In genomic region chr5:59790399-59791130, GRCh38 we compare ENCODE assay signal across 8 cellular contexts.
DNase-seq lines count a peak whose midpoint lies in the region; ATAC-seq and TF ChIP-seq lines count a peak whose summit lies in the region.

No MANE protein-coding gene starts in this region.

- no peaks in the 10 kb centered on the region for H3K36me3 Mint-ChIP-seq in naive thymus-derived CD4-positive, alpha-beta T cell

- CTCF ChIA-PET in naive thymus-derived CD4-positive, alpha-beta T cell (lab: Charles Lee): interaction anchor here (2.7 kb wide), 1 partner anchor 10 kb away, joined by 11 read pairs; no protein-coding TSS in a partner anchor

- no peaks in the 10 kb centered on the region for H3K36me3 ChIP-seq in naive thymus-derived CD4-positive, alpha-beta T cell (ENCODE audit: control insufficient read depth in 2 of 3, insufficient read depth in 3 of 3, low read length in 3 of 3)

- H3K27ac Mint-ChIP-seq in naive thymus-derived CD4-positive, alpha-beta T cell: peak overlapping the region in 6 of 9 donors; percentile 7 to 68 (median 25)

- no peaks in the 10 kb centered on the region for H3K9me3 Mint-ChIP-seq in naive thymus-derived CD4-positive, alpha-beta T cell

- H3K4me3 Mint-ChIP-seq in naive thymus-derived CD4-positive, alpha-beta T cell: peak overlapping the region in 7 of 10 donors; percentile 2 to 70 (median 25)

- no peak for TF ChIP-seq CTCF in VCaP (conservative IDR thresholded peaks at IDR 0.05)

- H3K27me3 ChIP-seq in naive thymus-derived CD4-positive, alpha-beta T cell (ENCODE audit: control insufficient read depth in 2 of 2, insufficient read depth in 2 of 2, low read length in 2 of 2): no peaks in the 10 kb centered on the region

- no peaks in the 10 kb centered on the region for H3K9me3 ChIP-seq in naive thymus-derived CD4-positive, alpha-beta T cell (ENCODE audit: control insufficient read depth in 2 of 3, low read length in 3 of 3)

- H3K27ac ChIP-seq in VCaP: peak overlapping the region; percentile 77
- H3K27ac ChIP-seq in naive thymus-derived CD4-positive, alpha-beta T cell (ENCODE audit: low read depth, low read length): no peak overlapping the region

- ATAC-seq in GM18502 (IDR thresholded peaks at IDR 0.05; ENCODE audit: poor library complexity, unreplicated experiment) (peak; percentile 85), HG02678 (IDR thresholded peaks at IDR 0.05; ENCODE audit: unreplicated experiment) (peak; percentile 51), HG03045 (IDR thresholded peaks at IDR 0.05; ENCODE audit: unreplicated experiment) (no peak)
- ATAC-seq in naive thymus-derived CD4-positive, alpha-beta T cell: peak; percentile 57

- no peak overlapping the region for H3K4me3 ChIP-seq in naive thymus-derived CD4-positive, alpha-beta T cell (ENCODE audit: low read length)

- peak in 3 of 9 donors; percentile 6 to 16 (median 11) for DNase-seq in naive thymus-derived CD4-positive, alpha-beta T cell
- DNase-seq in mesenteric fat pad (ENCODE audit: low spot score): no peak
- DNase-seq in iPS-NIHi11 (ENCODE audit: low spot score): no peak
- no peak for DNase-seq in hippocampal formation (lab: John Stamatoyannopoulos, UW)

- intact Hi-C loops in naive thymus-derived CD4-positive, alpha-beta T cell (cut with micrococcal nuclease): loop anchor here in 1 of 2 donors (2.0 kb wide), 1 partner anchor 22 kb away; no protein-coding TSS in a partner anchor

- H3K4me1 ChIP-seq in naive thymus-derived CD4-positive, alpha-beta T cell (ENCODE audit: control insufficient read depth in 2 of 2, insufficient read depth in 2 of 2, low read length in 2 of 2): no peaks in the 10 kb centered on the region

- POLR2A ChIA-PET in naive thymus-derived CD4-positive, alpha-beta T cell (lab: Charles Lee): no interaction called here

- H3K27me3 Mint-ChIP-seq in naive thymus-derived CD4-positive, alpha-beta T cell: peaks cover 5 to 24% (median 13%) of the 10 kb centered on the region in 5 donors

- H3K4me1 Mint-ChIP-seq in naive thymus-derived CD4-positive, alpha-beta T cell: peaks cover 0 to 19% (median 2%) of the 10 kb centered on the region in 7 donors
